Comparison of ENCODE assay signal across 11 cellular contexts in the genomic region with DNA sequence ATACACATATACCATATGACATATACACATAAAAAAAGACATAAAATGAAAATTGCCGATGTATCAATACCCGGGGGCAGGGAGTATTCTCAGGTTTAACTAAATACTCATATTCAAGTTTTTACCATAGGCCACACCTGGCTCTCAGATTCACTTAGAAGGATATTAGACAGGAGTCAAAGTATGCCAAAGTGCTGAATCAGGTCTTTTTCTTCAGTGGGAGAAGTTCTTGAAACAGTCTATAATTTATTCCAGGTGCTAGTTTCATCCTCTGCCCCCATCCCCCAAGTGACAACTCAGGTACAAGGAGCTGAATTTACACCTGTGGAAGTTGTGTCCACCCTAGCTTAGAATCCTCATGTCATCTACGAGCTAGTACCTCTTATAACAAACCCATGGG. TPM values are rescaled to one million over a fixed set of nuclear protein-coding genes. Genes with fewer than 3 reads are reported as not detected.
"Had no signal": no experiment of that assay in that cellular context is flagged by ENCODE, and none has a peak within 500 bp of the region (broad histone marks: within the 10 kb centered on the region; RNA-seq: fewer than 3 reads in every experiment).

No MANE protein-coding gene starts in this region.

- H3K4me3 ChIP-seq: GM23248, HAP-1 had no signal

- H2AFZ ChIP-seq: GM23248 had no signal

- H3K36me3 Mint-ChIP-seq: IgD-negative memory B cell had no signal

- H3K27me3 Mint-ChIP-seq: IgD-negative memory B cell had no signal

- DNase-seq: GM23248, GOT3, H7, HFFc6, KG1 had no signal

- ATAC-seq: HCT116 had no signal

- H3K36me3 ChIP-seq: HAP-1 had no signal

- H3K9me3 Mint-ChIP-seq: HFFc6, IgD-negative memory B cell had no signal

- H3K9me3 ChIP-seq: HAP-1 had no signal

- H3K9ac ChIP-seq: GM23248 had no signal

- H3K27ac ChIP-seq: GM23248, HL-60 had no signal

- H3K4me1 ChIP-seq: HAP-1 had no signal

- H3K4me3 Mint-ChIP-seq: HFFc6, IgD-negative memory B cell had no signal

- H3K27ac Mint-ChIP-seq: HFFc6, IgD-negative memory B cell had no signal

RNA-seq across cellular contexts. Expression of a gene that starts 8.5 kb away (rescaled TPM):
- total RNA-seq: GM23248, H7, HFFc6 had no signal

RNA-seq across cellular contexts. Expression of a gene that starts 24.2 kb away (rescaled TPM):
- total RNA-seq: GM23248, H4, H7, HFFc6, HT1080 had no signal
- polyA plus RNA-seq: GM23248, IgD-negative memory B cell had no signal

RNA-seq across cellular contexts. Expression of a gene that starts 59.4 kb away (rescaled TPM):
- total RNA-seq: GM23248, H4, H7, HFFc6, HT1080 had no signal
- polyA plus RNA-seq: GM23248 had no signal
